15 cellular contexts compared by ENCODE assay signal in genomic region chr16:56767018-56767417, GRCh38.
"Had no signal": no experiment of that assay in that cellular context is flagged by ENCODE, and none has a peak within 500 bp of the region (broad histone marks: within the 10 kb centered on the region; RNA-seq: fewer than 3 reads in every experiment).

No MANE protein-coding gene starts in this region.

- FAIRE-seq: keratinocyte had no signal

- H3K27ac Mint-ChIP-seq: activated naive CD4-positive, alpha-beta T cell treated with anti-CD3 and anti-CD28 coated beads for 36 hours; activated naive CD8-positive, alpha-beta T cell treated with anti-CD3 and anti-CD28 coated beads, Interleukin-2, amount 50 U/mL, for 24 hours had no signal

- H3K4me3 Mint-ChIP-seq: activated naive CD4-positive, alpha-beta T cell treated with anti-CD3 and anti-CD28 coated beads for 36 hours; activated naive CD8-positive, alpha-beta T cell treated with anti-CD3 and anti-CD28 coated beads, Interleukin-2, amount 50 U/mL, for 24 hours; activated T-cell treated with anti-CD3 and anti-CD28 coated beads, Interleukin-2, amount 50 U/mL, for 4 hours; neural crest cell had no signal

- H3K9me3 Mint-ChIP-seq: activated naive CD4-positive, alpha-beta T cell treated with anti-CD3 and anti-CD28 coated beads for 36 hours; activated naive CD8-positive, alpha-beta T cell treated with anti-CD3 and anti-CD28 coated beads, Interleukin-2, amount 50 U/mL, for 24 hours; activated T-cell treated with anti-CD3 and anti-CD28 coated beads, Interleukin-2, amount 50 U/mL, for 4 hours; neural crest cell had no signal

- H3K27me3 Mint-ChIP-seq: activated naive CD8-positive, alpha-beta T cell treated with anti-CD3 and anti-CD28 coated beads, Interleukin-2, amount 50 U/mL, for 24 hours had no signal

- DNase-seq: activated CD4-positive, alpha-beta T cell treated with anti-CD3 and anti-CD28 coated beads for 48 hours; activated CD4-positive, CD25-positive, alpha-beta regulatory T cell; activated CD8-positive, alpha-beta memory T cell treated with anti-CD3 and anti-CD28 coated beads, Interleukin-2, amount 50 U/mL, for 4 hours; activated naive CD4-positive, alpha-beta T cell treated with anti-CD3 and anti-CD28 coated beads for 36 hours; activated naive CD8-positive, alpha-beta T cell treated with anti-CD3 and anti-CD28 coated beads, Interleukin-2, amount 50 U/mL, for 24 hours; activated T-cell treated with anti-CD3 and anti-CD28 coated beads, Interleukin-2, amount 50 U/mL, for 4 hours; anterior cingulate cortex; brain microvascular endothelial cell; dorsolateral prefrontal cortex; stimulated activated CD4-positive, alpha-beta T cell treated with anti-CD3 and anti-CD28 coated beads, Interleukin-12 subunit alpha, Interleukin-12 subunit beta, amount 100 ng/mL, for 4 hours; stimulated activated CD4-positive, alpha-beta T cell treated with anti-CD3 and anti-CD28 coated beads, Interleukin-1b, Interleukin-23, amount 100 ng/mL, for 48 hours; stimulated activated CD8-positive, alpha-beta memory T cell treated with anti-CD3 and anti-CD28 coated beads, Interleukin-4, amount 100 ng/mL, for 48 hours; stimulated activated naive CD4-positive, alpha-beta T cell had no signal

- ATAC-seq: activated naive CD8-positive, alpha-beta T cell treated with anti-CD3 and anti-CD28 coated beads, Interleukin-2, amount 50 U/mL, for 24 hours; activated T-cell treated with anti-CD3 and anti-CD28 coated beads, Interleukin-2, amount 50 U/mL, for 4 hours had no signal
